20 cellular contexts compared by ENCODE assay signal in the genomic region with DNA sequence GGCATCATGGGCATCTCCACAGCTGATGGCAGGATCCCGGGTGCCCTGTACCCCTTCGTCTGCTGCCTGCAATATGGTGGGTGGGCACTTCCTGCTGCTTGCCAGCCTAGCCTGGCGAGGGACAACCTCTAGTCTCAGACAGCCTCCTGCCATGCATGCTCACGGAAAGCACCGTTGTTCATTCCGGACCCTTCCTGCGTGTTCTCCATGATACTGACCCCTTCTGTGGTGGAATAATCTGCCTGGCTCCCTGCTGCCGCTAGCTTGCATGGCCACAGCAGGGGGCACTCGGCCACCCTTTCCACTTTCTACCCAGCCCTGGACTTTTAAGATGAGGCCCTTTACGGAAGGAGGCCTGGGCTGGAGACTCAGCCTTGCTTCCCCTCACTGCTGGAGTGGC. TPM values are rescaled to one million over a fixed set of nuclear protein-coding genes. Genes with fewer than 3 reads are reported as not detected.
"Had no signal": no experiment of that assay in that cellular context is flagged by ENCODE, and none has a peak within 500 bp of the region (broad histone marks: within the 10 kb centered on the region; RNA-seq: fewer than 3 reads in every experiment).

No MANE protein-coding gene starts in this region.

- H3K9me3 ChIP-seq: gastrocnemius medialis, left lung, lower lobe of right lung, stomach, transverse colon had no signal

- H3K27me3 ChIP-seq: dorsolateral prefrontal cortex, gastrocnemius medialis, left lung, stomach, transverse colon had no signal

- DNase-seq: cerebellar nuclear complex; cortex of kidney; effector CD8-positive, alpha-beta T cell; gastrocnemius medialis; glutamatergic neuron; mesenchymal stem cell; midbrain; small intestine; stimulated activated CD4-positive, alpha-beta T cell treated with anti-CD3 and anti-CD28 coated beads, Interleukin-12 subunit alpha, Interleukin-12 subunit beta, amount 100 ng/mL, for 4 hours; stimulated activated naive CD4-positive, alpha-beta T cell; transverse colon had no signal

- H3K36me3 Mint-ChIP-seq: natural killer cell treated with Interleukin-12 subunit alpha and Interleukin-12 subunit beta and Interleukin-15 and Interleukin-18, amount 100 ng/mL, for 72 hours had no signal

- ATAC-seq: esophagus mucosa; natural killer cell treated with Interleukin-12 subunit alpha and Interleukin-12 subunit beta and Interleukin-15 and Interleukin-18, amount 100 ng/mL, for 72 hours had no signal

- H3K27ac Mint-ChIP-seq: natural killer cell treated with Interleukin-12 subunit alpha and Interleukin-12 subunit beta and Interleukin-15 and Interleukin-18, amount 100 ng/mL, for 72 hours had no signal

- H3K9me3 Mint-ChIP-seq: natural killer cell treated with Interleukin-12 subunit alpha and Interleukin-12 subunit beta and Interleukin-15 and Interleukin-18, amount 100 ng/mL, for 72 hours had no signal

- H3K4me3 ChIP-seq: dorsolateral prefrontal cortex, gastrocnemius medialis, left lung, lower lobe of right lung, stomach, transverse colon had no signal

- H3K27me3 Mint-ChIP-seq: natural killer cell treated with Interleukin-12 subunit alpha and Interleukin-12 subunit beta and Interleukin-15 and Interleukin-18, amount 100 ng/mL, for 72 hours had no signal

- H3K36me3 ChIP-seq: gastrocnemius medialis, left lung, lower lobe of right lung, stomach, transverse colon had no signal

- H3K4me3 Mint-ChIP-seq: natural killer cell treated with Interleukin-12 subunit alpha and Interleukin-12 subunit beta and Interleukin-15 and Interleukin-18, amount 100 ng/mL, for 72 hours had no signal

- H3K27ac ChIP-seq: left lung, lower lobe of right lung had no signal

RNA-seq across cellular contexts. Expression of gene PCARE, which starts 12.0 kb away (rescaled TPM):
- total RNA-seq: fibroblast of villous mesenchyme; natural killer cell treated with Interleukin-12 subunit alpha and Interleukin-12 subunit beta and Interleukin-15 and Interleukin-18, amount 100 ng/mL, for 72 hours; pulmonary artery endothelial cell; ureter had no signal
- polyA plus RNA-seq: small intestine had no signal
